8 cellular contexts compared by ENCODE assay signal in genomic region chr21:43717967-43718871, GRCh38. TPM values are rescaled to one million over a fixed set of nuclear protein-coding genes. Genes with fewer than 3 reads are reported as not detected.
A peak's percentile ranks its signal among the peaks of the same experiment; 100 is the strongest.
DNase-seq lines count a peak whose midpoint lies in the region; ATAC-seq, FAIRE-seq and TF ChIP-seq lines count a peak whose summit lies in the region.

No MANE protein-coding gene starts in this region.

- intact Hi-C loops in K562 (cut with micrococcal nuclease), result no loop called here

- CTCF ChIA-PET in K562 (lab: Yijun Ruan, JAX; ENCODE audit: low intra/inter-chr PET ratio), result no interaction called here

- no peak for TF ChIP-seq CTCF in K562 (IDR thresholded peaks at IDR 0.05 in 2 of 3, conservative IDR thresholded peaks at IDR 0.05 in 1 of 3; ENCODE audit: insufficient read depth in 2 of 3, low read depth in 1 of 3, low read length in 3 of 3)

- POLR2A ChIA-PET in K562 (lab: Yijun Ruan, JAX), result interaction anchor here (0.6 to 2.7 kb wide), 6 partner anchors 10 to 62 kb away, joined by 3 to 23 read pairs (median 3); no protein-coding TSS in a partner anchor

- H3K4me2 ChIP-seq in K562 (ENCODE audit: insufficient read depth, low read length), result peak overlapping the region; percentile 74

- peak; percentile 55 for DNase-seq in NCI-H2227 (lab: John Stamatoyannopoulos, UW; ENCODE audit: unreplicated experiment)
- no peak for DNase-seq in NCI-H2227 treated with DMSO at 0.1 percent for 48 hours (lab: John Stamatoyannopoulos, UW)
- no peak for DNase-seq in K562 (ENCODE audit: extremely low read depth in 1 of 4, low spot score in 3 of 4)
- no peak for DNase-seq in left lobe of liver (ENCODE audit: low spot score)
- DNase-seq in inferior parietal cortex (ENCODE audit: extremely low spot score), result no peak
- no peak for DNase-seq in kidney tubule cell (ENCODE audit: low spot score)

- H3K9me3 ChIP-seq in K562 (replicated peaks; ENCODE audit: control insufficient read depth, insufficient read depth, low read depth, low read length), result no peaks in the 10 kb centered on the region

- peaks cover 19% of the 10 kb centered on the region for H3K9me1 ChIP-seq in K562 (ENCODE audit: control insufficient read depth, insufficient read depth, low read length)

- H3K27me3 ChIP-seq in K562 (ENCODE audit: control insufficient read depth in 2 of 2, insufficient read depth in 2 of 2, low read length in 2 of 2), result no peaks in the 10 kb centered on the region

- TF ChIP-seq RAD21 in K562 (CRISPR knock-in tag; conservative IDR thresholded peaks at IDR 0.05 in 1 of 2, IDR thresholded peaks at IDR 0.05 in 1 of 2), result no peak

- FAIRE-seq in K562 (lab: Jason Lieb, UNC), result no peak

- TSS peak; percentile 94 for BruUV-seq in K562 (replicated peaks; lab: Mats Ljungman, UMichigan)

- peaks cover 41% of the 10 kb centered on the region for H3K79me2 ChIP-seq in K562 (ENCODE audit: control insufficient read depth, insufficient read depth, low read length)

- peaks cover 31% of the 10 kb centered on the region; the same call in 2 of the 3 replicates for H3K36me3 ChIP-seq in K562 (ENCODE audit: control insufficient read depth, insufficient read depth, low read length)

- in situ Hi-C loops in K562 (cut with MboI), result no loop called here

- H2AFZ ChIP-seq in K562 (ENCODE audit: low read depth, low read length), result peak overlapping the region; percentile 90

- H3K27ac ChIP-seq in K562 (ENCODE audit: extremely low read depth, low read depth, low read length) (peak overlapping the region; percentile 97), temporal lobe (ENCODE audit: low read depth, low read length) (peak overlapping the region; percentile 17)

- peak overlapping the region; percentile 96 to 100 for H3K9ac ChIP-seq in K562 (ENCODE audit: insufficient read depth in 1 of 2, low read depth in 2 of 2, low read length in 2 of 2)

- no peak for TF ChIP-seq POLR2A in K562 (conservative IDR thresholded peaks at IDR 0.05)

- no peak for TF ChIP-seq EP300 in K562 (IDR thresholded peaks at IDR 0.05; ENCODE audit: low read length)

- H4K20me1 ChIP-seq in K562 (replicated peaks; ENCODE audit: control insufficient read depth, insufficient read depth, low read length), result peaks cover 27% of the 10 kb centered on the region

- peak overlapping the region; percentile 100 for H3K4me3 ChIP-seq in K562

- ATAC-seq in K562, result peak; percentile 19
- peak; percentile 5 for ATAC-seq in left lobe of liver
- no peak for ATAC-seq in GM19455 (IDR thresholded peaks at IDR 0.05; ENCODE audit: unreplicated experiment)

- WGBS in K562 (ENCODE audit: insufficient coverage, low coverage, missing lambda C conversion rate), result 32% methylated on average over 63 of the region's 70 CpGs

- peaks cover 29 to 40% of the 10 kb centered on the region in 2 experiments; a peak in 4 of 5 replicates for H3K4me1 ChIP-seq in K562 (replicated peaks in 1 of 2; ENCODE audit: control insufficient read depth in 2 of 2, insufficient read depth in 2 of 2, low read length in 2 of 2)

TF ChIP-seq in K562, 482 proteins besides CTCF, POLR2A, EP300 and RAD21 (continues in another document):
- TF ChIP-seq KLF13 (tag; IDR thresholded peaks at IDR 0.05; ENCODE audit: borderline replicate concordance, low read depth), result no peak
- no peak for TF ChIP-seq CREB1 (IDR thresholded peaks at IDR 0.05)
- peak; percentile 44; the same call in 1 of the 2 replicates for TF ChIP-seq CREB1 (CRISPR knock-in tag; IDR thresholded peaks at IDR 0.05)
- no peak for TF ChIP-seq KLF16 (IDR thresholded peaks at IDR 0.05)
- 0 out of 2 replicates have a peak, but pooled peaks have one; percentile 84 for TF ChIP-seq SRSF3 (IDR thresholded peaks at IDR 0.05; ENCODE audit: insufficient read depth, low read length)
- no peak for TF ChIP-seq KAT8 (IDR thresholded peaks at IDR 0.05; ENCODE audit: low read depth)

RNA-seq across cellular contexts. Expression of gene PDXK, which starts 0.7 kb away (rescaled TPM):
- total RNA-seq in K562 (2011; cell fraction: chromatin; rRNA removed; ENCODE audit: low replicate concordance), result 130 and 265 TPM in 2 replicates
- 121 and 125 TPM in 2 replicates for total RNA-seq in K562 (2011; cell fraction: nucleolus; rRNA removed)
- 113 and 116 TPM in 2 replicates for total RNA-seq in K562 (2011; cell fraction: nucleoplasm; rRNA removed)
- total RNA-seq in K562 (2014; rRNA removed) (95.1 and 117 TPM in 2 replicates), K562 (2014; rRNA removed; fragmentation: Illumina TruSeq; extraction: Trizol) (57.2 and 71.2 TPM in 2 replicates), K562 (2015; rRNA removed; fragmentation: Illumina TruSeq; extraction: Trizol) (46.8 and 47.5 TPM in 2 replicates), K562 (2021) (162 TPM in 2 replicates), left lobe of liver (61.1 TPM), temporal lobe (38.6 TPM)
- polyA plus RNA-seq in K562 (2011; rRNA removed) (135 and 158 TPM in 2 replicates), K562 (2014; fragmentation: Illumina TruSeq; extraction: Trizol) (80.6 and 84.8 TPM in 2 replicates), K562 (2014; fragmentation: Nextera tagmentation; extraction: Ambion mirVana) (1 to 10 TPM; 5.6 to 8.9 TPM), K562 (2014; rRNA removed) (76.5 and 103 TPM in 2 replicates)
- 118 and 126 TPM in 2 replicates for polyA plus RNA-seq in K562 (2011; cell fraction: cytosol; rRNA removed)
- 116 TPM in 2 replicates for polyA plus RNA-seq in K562 (2011; cell fraction: nucleus; rRNA removed)
- 82.1 and 83.5 TPM in 2 replicates for polyA plus RNA-seq in K562 (2012)
- 203 and 232 TPM in 2 replicates for polyA minus RNA-seq in K562 (2011; rRNA and poly(A)+ RNA removed)
- polyA minus RNA-seq in K562 (2011; cell fraction: cytosol; rRNA and poly(A)+ RNA removed), result 63.0 and 91.6 TPM in 2 replicates
- polyA minus RNA-seq in K562 (2011; cell fraction: nucleus; rRNA and poly(A)+ RNA removed), result 27.7 and 39.5 TPM in 2 replicates

RNA-seq across cellular contexts. Expression of gene CSTB, which starts 57.9 kb away (rescaled TPM):
- 10.6 and 21.9 TPM in 2 replicates for total RNA-seq in K562 (2011; cell fraction: chromatin; rRNA removed; ENCODE audit: low replicate concordance)
- total RNA-seq in K562 (2011; cell fraction: nucleolus; rRNA removed), result 19.5 and 22.0 TPM in 2 replicates
- total RNA-seq in K562 (2011; cell fraction: nucleoplasm; rRNA removed), result 18.3 and 24.3 TPM in 2 replicates
- total RNA-seq in K562 (2014; rRNA removed) (23.1 and 29.0 TPM in 2 replicates), K562 (2014; rRNA removed; fragmentation: Illumina TruSeq; extraction: Trizol) (20.8 and 21.1 TPM in 2 replicates), K562 (2015; rRNA removed; fragmentation: Illumina TruSeq; extraction: Trizol) (31.7 and 34.9 TPM in 2 replicates), K562 (2021) (43.5 and 48.1 TPM in 2 replicates), left lobe of liver (25.6 TPM), temporal lobe (5.7 TPM)
- polyA plus RNA-seq in K562 (2011; rRNA removed) (46.6 and 58.0 TPM in 2 replicates), K562 (2014; fragmentation: Illumina TruSeq; extraction: Trizol) (64.2 and 79.8 TPM in 2 replicates), K562 (2014; fragmentation: Nextera tagmentation; extraction: Ambion mirVana) (10 to 100 TPM; 12.4 to 17.1 TPM), K562 (2014; rRNA removed) (65.0 and 67.8 TPM in 2 replicates)
- 74.4 and 80.8 TPM in 2 replicates for polyA plus RNA-seq in K562 (2011; cell fraction: cytosol; rRNA removed)
- polyA plus RNA-seq in K562 (2011; cell fraction: nucleus; rRNA removed), result 36.5 and 43.3 TPM in 2 replicates
- 76.9 and 118 TPM in 2 replicates for polyA plus RNA-seq in K562 (2012)
- 33.5 and 37.4 TPM in 2 replicates for polyA minus RNA-seq in K562 (2011; rRNA and poly(A)+ RNA removed)
- polyA minus RNA-seq in K562 (2011; cell fraction: cytosol; rRNA and poly(A)+ RNA removed), result 14.2 and 21.7 TPM in 2 replicates
- polyA minus RNA-seq in K562 (2011; cell fraction: nucleus; rRNA and poly(A)+ RNA removed), result 9.0 and 14.1 TPM in 2 replicates

RNA-seq across cellular contexts. Expression of gene RRP1B, which starts 58.9 kb away (rescaled TPM):
- 24.0 and 28.8 TPM in 2 replicates for total RNA-seq in K562 (2011; cell fraction: chromatin; rRNA removed; ENCODE audit: low replicate concordance)
- total RNA-seq in K562 (2011; cell fraction: nucleolus; rRNA removed), result 15.3 and 16.3 TPM in 2 replicates
- total RNA-seq in K562 (2011; cell fraction: nucleoplasm; rRNA removed), result 18.6 and 20.9 TPM in 2 replicates
- 41.9 and 58.6 TPM in 2 replicates for total RNA-seq in K562 (2014; rRNA removed)
- 43.4 and 46.4 TPM in 2 replicates for total RNA-seq in K562 (2014; rRNA removed; fragmentation: Illumina TruSeq; extraction: Trizol)
- total RNA-seq in K562 (2015; rRNA removed; fragmentation: Illumina TruSeq; extraction: Trizol), result 49.7 and 49.8 TPM in 2 replicates
- total RNA-seq in K562 (2021), result 66.6 and 66.7 TPM in 2 replicates
- polyA plus RNA-seq in K562 (2011; rRNA removed), result 20.4 and 21.4 TPM in 2 replicates
- polyA plus RNA-seq in K562 (2011; cell fraction: cytosol; rRNA removed), result 14.2 and 16.4 TPM in 2 replicates
- 18.5 and 23.6 TPM in 2 replicates for polyA plus RNA-seq in K562 (2011; cell fraction: nucleus; rRNA removed)
- polyA plus RNA-seq in K562 (2012), result 20.2 and 31.0 TPM in 2 replicates
- polyA plus RNA-seq in K562 (2014; fragmentation: Illumina TruSeq; extraction: Trizol), result 48.4 and 49.4 TPM in 2 replicates
- 1 to 10 TPM; 6.8 to 8.0 TPM for polyA plus RNA-seq in K562 (2014; fragmentation: Nextera tagmentation; extraction: Ambion mirVana)
- 31.3 and 33.1 TPM in 2 replicates for polyA plus RNA-seq in K562 (2014; rRNA removed)
- polyA minus RNA-seq in K562 (2011; rRNA and poly(A)+ RNA removed), result 32.2 and 37.5 TPM in 2 replicates
- polyA minus RNA-seq in K562 (2011; cell fraction: cytosol; rRNA and poly(A)+ RNA removed), result 30.1 and 30.8 TPM in 2 replicates
- 8.1 and 12.1 TPM in 2 replicates for polyA minus RNA-seq in K562 (2011; cell fraction: nucleus; rRNA and poly(A)+ RNA removed)
- total RNA-seq in left lobe of liver, result 7.7 TPM
- total RNA-seq in temporal lobe, result 17.2 TPM

RNA-seq across cellular contexts. Expression of gene HSF2BP, which starts 58.9 kb away (rescaled TPM):
- total RNA-seq in K562 (2011; cell fraction: chromatin; rRNA removed; ENCODE audit: low replicate concordance), result 0.56 and 0.69 TPM in 2 replicates
- total RNA-seq in K562 (2011; cell fraction: nucleolus; rRNA removed), result 0.17 and 0.39 TPM in 2 replicates
- 0.29 and 0.61 TPM in 2 replicates for total RNA-seq in K562 (2011; cell fraction: nucleoplasm; rRNA removed)
- 0.20 TPM in 1 of 2 replicates, not detected in the other for total RNA-seq in K562 (2014; rRNA removed)
- total RNA-seq in K562 (2014; rRNA removed; fragmentation: Illumina TruSeq; extraction: Trizol), result 0.19 and 0.22 TPM in 2 replicates
- total RNA-seq in K562 (2015; rRNA removed; fragmentation: Illumina TruSeq; extraction: Trizol), result 0.18 and 0.23 TPM in 2 replicates
- 0.22 and 0.55 TPM in 2 replicates for total RNA-seq in K562 (2021)
- 0.20 and 0.30 TPM in 2 replicates for polyA plus RNA-seq in K562 (2011; rRNA removed)
- polyA plus RNA-seq in K562 (2011; cell fraction: cytosol; rRNA removed), result 0.34 TPM in 2 replicates
- 0.18 and 0.38 TPM in 2 replicates for polyA plus RNA-seq in K562 (2011; cell fraction: nucleus; rRNA removed)
- polyA plus RNA-seq in K562 (2012), result 0.18 and 0.21 TPM in 2 replicates
- 0.12 TPM in 1 of 2 replicates, not detected in the other for polyA plus RNA-seq in K562 (2014; fragmentation: Illumina TruSeq; extraction: Trizol)
- under 1 TPM in 1 of 2 experiments, not detected in 1; 0.04 TPM for polyA plus RNA-seq in K562 (2014; fragmentation: Nextera tagmentation; extraction: Ambion mirVana)
- polyA plus RNA-seq in K562 (2014; rRNA removed), result 0.53 and 0.57 TPM in 2 replicates
- polyA minus RNA-seq in K562 (2011; rRNA and poly(A)+ RNA removed), result 0.11 and 0.12 TPM in 2 replicates
- polyA minus RNA-seq in K562 (2011; cell fraction: cytosol; rRNA and poly(A)+ RNA removed), result not detected in 2 replicates
- polyA minus RNA-seq in K562 (2011; cell fraction: nucleus; rRNA and poly(A)+ RNA removed), result 0.22 and 0.27 TPM in 2 replicates
- 0.20 TPM for total RNA-seq in left lobe of liver
- total RNA-seq in temporal lobe, result 2.2 TPM
